ENCODE assay signal across 8 cellular contexts in the genomic region with DNA sequence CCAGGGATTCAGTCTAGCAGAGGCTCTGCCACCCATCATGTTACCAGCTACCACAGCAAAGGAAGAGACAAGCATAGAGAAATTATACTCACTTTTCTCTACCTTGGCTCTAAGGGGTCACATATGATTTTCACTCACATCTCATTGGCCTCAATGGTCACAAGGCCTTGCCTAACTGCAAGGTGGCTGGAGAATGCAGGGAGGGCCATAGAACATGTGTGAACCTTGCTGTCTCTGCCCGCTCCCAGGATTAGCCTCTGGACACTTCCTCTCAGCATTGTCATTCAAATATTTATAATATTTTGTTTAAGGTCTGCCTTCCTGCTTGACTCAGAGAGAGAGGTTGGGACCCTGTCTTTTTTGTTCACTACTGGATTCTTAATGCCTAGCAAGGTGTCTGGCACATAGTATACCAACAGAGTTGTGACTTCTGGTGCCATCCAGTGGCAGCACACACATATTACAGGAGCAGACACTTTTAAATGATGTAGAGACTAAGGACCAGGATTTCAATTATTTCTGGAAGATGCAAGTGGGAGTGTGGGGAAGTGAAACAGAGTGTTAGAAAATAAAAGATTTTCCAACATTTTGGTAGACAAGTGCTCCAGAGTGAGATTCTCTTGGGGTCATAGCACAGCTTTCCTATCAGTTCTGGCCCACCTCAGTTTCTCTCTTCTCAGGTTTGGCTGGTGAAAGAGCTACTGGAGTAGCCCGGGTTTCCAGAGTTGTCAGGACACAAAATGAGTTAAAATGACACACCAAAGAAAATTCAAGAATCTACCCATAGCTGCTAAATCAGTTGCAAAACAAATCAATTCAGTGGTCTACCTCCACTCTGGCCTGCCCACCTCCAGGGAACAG.
DNase-seq lines count a peak whose midpoint lies in the region; ATAC-seq and TF ChIP-seq lines count a peak whose summit lies in the region.

No MANE protein-coding gene starts in this region.

- H3K9me3 Mint-ChIP-seq in stimulated activated naive CD8-positive, alpha-beta T cell treated with anti-CD3 and anti-CD28 coated beads, Interleukin-15, amount 100 ng/mL, for 72 hours = no peaks in the 10 kb centered on the region

- ATAC-seq in HG02798 (IDR thresholded peaks at IDR 0.05; ENCODE audit: poor library complexity, unreplicated experiment) = peak; percentile 87
- ATAC-seq in stimulated activated naive CD8-positive, alpha-beta T cell treated with anti-CD3 and anti-CD28 coated beads, Interleukin-15, amount 100 ng/mL, for 72 hours = peak; percentile 87

- H3K36me3 ChIP-seq in effector memory CD4-positive, alpha-beta T cell (ENCODE audit: control insufficient read depth, insufficient read depth, low read length) = no peaks in the 10 kb centered on the region

- peak overlapping the region; percentile 80 to 91 for H3K27ac Mint-ChIP-seq in stimulated activated naive CD8-positive, alpha-beta T cell treated with anti-CD3 and anti-CD28 coated beads, Interleukin-15, amount 100 ng/mL, for 72 hours

- no peaks in the 10 kb centered on the region for H3K9me3 ChIP-seq in effector memory CD4-positive, alpha-beta T cell (ENCODE audit: control insufficient read depth, low read length)

- DNase-seq in NCI-H2227 (lab: John Stamatoyannopoulos, UW; ENCODE audit: unreplicated experiment) = peak; percentile 46
- DNase-seq in activated CD4-positive, alpha-beta T cell treated with anti-CD3 and anti-CD28 coated beads, Interleukin-2, amount 50 U/mL, for 1 hour = peak; percentile 74
- peak; percentile 39 to 46 (median 44) for DNase-seq in effector memory CD4-positive, alpha-beta T cell
- peak; percentile 48 for DNase-seq in myocyte (ENCODE audit: low read depth)
- DNase-seq in stimulated activated naive CD8-positive, alpha-beta T cell treated with anti-CD3 and anti-CD28 coated beads, Interleukin-15, amount 100 ng/mL, for 72 hours = peak; percentile 67 to 72

- peak overlapping the region; percentile 0 to 9 for H3K4me3 Mint-ChIP-seq in stimulated activated naive CD8-positive, alpha-beta T cell treated with anti-CD3 and anti-CD28 coated beads, Interleukin-15, amount 100 ng/mL, for 72 hours

- TF ChIP-seq CTCF in 22Rv1 (IDR thresholded peaks at IDR 0.05) (peak; percentile 86), GM12875 (IDR thresholded peaks at IDR 0.05; ENCODE audit: borderline replicate concordance, insufficient read depth, low read depth, low read length) (peak; percentile 57)

- H3K4me1 ChIP-seq in effector memory CD4-positive, alpha-beta T cell (ENCODE audit: control insufficient read depth, insufficient read depth, low read length, poor library complexity, severe bottlenecking) = peaks cover 57% of the 10 kb centered on the region

- no peaks in the 10 kb centered on the region for H3K27me3 Mint-ChIP-seq in stimulated activated naive CD8-positive, alpha-beta T cell treated with anti-CD3 and anti-CD28 coated beads, Interleukin-15, amount 100 ng/mL, for 72 hours

- H3K4me1 Mint-ChIP-seq in stimulated activated naive CD8-positive, alpha-beta T cell treated with anti-CD3 and anti-CD28 coated beads, Interleukin-15, amount 100 ng/mL, for 72 hours = peaks cover 81% of the 10 kb centered on the region

- no peak overlapping the region for H3K27ac ChIP-seq in 22Rv1
- H3K27ac ChIP-seq in effector memory CD4-positive, alpha-beta T cell (ENCODE audit: insufficient read depth, low read length, poor library complexity, severe bottlenecking) = peak overlapping the region; percentile 62

- no peaks in the 10 kb centered on the region for H3K27me3 ChIP-seq in effector memory CD4-positive, alpha-beta T cell (replicated peaks; ENCODE audit: control insufficient read depth, insufficient read depth, low read length, poor library complexity, severe bottlenecking)

- no peak overlapping the region for H3K4me3 ChIP-seq in GM12875 (ENCODE audit: low read depth, low read length)
- no peak overlapping the region for H3K4me3 ChIP-seq in effector memory CD4-positive, alpha-beta T cell (ENCODE audit: insufficient read depth, low read depth, low read length, poor library complexity, severe bottlenecking)
